Comparison of ENCODE assay signal across 19 cellular contexts in the genomic region with DNA sequence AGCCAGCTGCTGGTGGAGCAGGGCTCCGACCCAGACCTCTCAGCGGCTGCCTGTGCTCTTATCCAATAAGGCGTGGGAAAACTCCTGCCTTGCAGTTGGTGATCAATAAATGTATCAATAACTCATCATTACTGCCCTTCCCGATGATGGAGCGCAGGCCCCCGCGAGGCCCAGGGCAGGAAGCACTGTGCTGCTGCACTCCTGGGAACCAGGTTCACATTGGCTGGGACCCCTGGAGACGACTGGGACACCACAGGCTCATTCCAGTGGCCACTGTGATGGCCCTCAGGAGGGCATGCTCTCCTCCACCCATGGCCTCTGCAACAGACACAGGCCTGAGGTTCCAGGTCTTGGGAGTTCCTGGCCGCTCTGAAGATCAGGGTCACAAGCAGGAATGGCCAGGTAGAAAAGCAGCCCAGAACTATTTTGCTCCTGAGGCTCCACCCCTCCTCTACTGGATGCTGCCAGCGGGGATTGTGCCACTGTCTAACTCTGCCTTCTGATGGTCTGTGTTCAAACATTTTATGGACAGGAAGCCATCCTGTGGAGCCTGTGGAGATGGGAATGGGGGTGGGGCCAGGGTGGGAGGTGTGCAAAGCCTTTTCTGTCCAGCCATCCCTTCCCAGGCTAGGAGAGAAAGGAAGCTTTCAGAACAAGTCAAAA.
"Had no signal": no experiment of that assay in that cellular context is flagged by ENCODE, and none has a peak within 500 bp of the region (broad histone marks: within the 10 kb centered on the region; RNA-seq: fewer than 3 reads in every experiment).

No MANE protein-coding gene starts in this region.

- H3K4me3 Mint-ChIP-seq: activated naive CD4-positive, alpha-beta T cell treated with anti-CD3 and anti-CD28 coated beads for 36 hours; activated naive CD8-positive, alpha-beta T cell treated with anti-CD3 and anti-CD28 coated beads, Interleukin-2, amount 10 ng/mL, durations not matched to agents 7 days and 5 days; effector memory CD8-positive, alpha-beta T cell; nephron progenitor cell; stimulated activated naive B cell treated with anti-CD40 and anti-IgM and Interleukin-4, amounts not matched to agents 10 μg/mL and 1 μg/mL and 100 μg/mL, for 72 hours had no signal

- H3K9me3 Mint-ChIP-seq: activated naive CD4-positive, alpha-beta T cell treated with anti-CD3 and anti-CD28 coated beads for 36 hours; activated naive CD8-positive, alpha-beta T cell treated with anti-CD3 and anti-CD28 coated beads, Interleukin-2, amount 10 ng/mL, durations not matched to agents 7 days and 5 days; effector memory CD8-positive, alpha-beta T cell had no signal

- H3K27ac Mint-ChIP-seq: activated naive CD4-positive, alpha-beta T cell treated with anti-CD3 and anti-CD28 coated beads for 36 hours; activated naive CD8-positive, alpha-beta T cell treated with anti-CD3 and anti-CD28 coated beads, Interleukin-2, amount 10 ng/mL, durations not matched to agents 7 days and 5 days; effector memory CD8-positive, alpha-beta T cell; nephron progenitor cell; stimulated activated naive B cell treated with anti-CD40 and anti-IgM and Interleukin-4, amounts not matched to agents 10 μg/mL and 1 μg/mL and 100 μg/mL, for 72 hours had no signal

- H3K4me1 Mint-ChIP-seq: activated naive CD8-positive, alpha-beta T cell treated with anti-CD3 and anti-CD28 coated beads, Interleukin-2, amount 10 ng/mL, durations not matched to agents 7 days and 5 days; stimulated activated naive B cell treated with anti-CD40 and anti-IgM and Interleukin-4, amounts not matched to agents 10 μg/mL and 1 μg/mL and 100 μg/mL, for 72 hours had no signal

- DNase-seq: activated CD4-positive, alpha-beta T cell treated with anti-CD3 and anti-CD28 coated beads for 1 hour; activated CD4-positive, alpha-beta T cell treated with anti-CD3 and anti-CD28 coated beads, Interleukin-2, amount 50 U/mL, for 4 hours; activated CD8-positive, alpha-beta memory T cell treated with anti-CD3 and anti-CD28 coated beads for 24 hours; activated CD8-positive, alpha-beta memory T cell treated with anti-CD3 and anti-CD28 coated beads, Interleukin-2, amount 50 U/mL, for 4 hours; activated naive CD4-positive, alpha-beta T cell treated with anti-CD3 and anti-CD28 coated beads for 36 hours; activated T-cell treated with anti-CD3 and anti-CD28 coated beads, Interleukin-2, amount 50 U/mL, for 48 hours; amniotic stem cell; colonic mucosa; effector memory CD8-positive, alpha-beta T cell; hippocampal formation; nephron progenitor cell; nucleus accumbens; sigmoid colon; stimulated activated CD4-positive, alpha-beta T cell treated with anti-CD3 and anti-CD28 coated beads, Interleukin-2, amount 100 ng/mL, for 48 hours; stimulated activated CD8-positive, alpha-beta memory T cell treated with anti-CD3 and anti-CD28 coated beads, Interleukin-4, amount 100 ng/mL, for 48 hours; stimulated activated naive B cell treated with anti-CD40 and anti-IgM and Interleukin-4, amounts not matched to agents 10 μg/mL and 1 μg/mL and 100 μg/mL, for 72 hours; T-helper 2 cell; transverse colon had no signal

- ATAC-seq: effector memory CD8-positive, alpha-beta T cell; stimulated activated naive B cell treated with anti-CD40 and anti-IgM and Interleukin-4, amounts not matched to agents 10 μg/mL and 1 μg/mL and 100 μg/mL, for 72 hours had no signal

- H3K36me3 Mint-ChIP-seq: activated naive CD8-positive, alpha-beta T cell treated with anti-CD3 and anti-CD28 coated beads, Interleukin-2, amount 10 ng/mL, durations not matched to agents 7 days and 5 days; stimulated activated naive B cell treated with anti-CD40 and anti-IgM and Interleukin-4, amounts not matched to agents 10 μg/mL and 1 μg/mL and 100 μg/mL, for 72 hours had no signal
